Comparison of ENCODE assay signal across 8 cellular contexts in genomic region chr11:34250732-34251639, GRCh38.
DNase-seq lines count a peak whose midpoint lies in the region; ATAC-seq and TF ChIP-seq lines count a peak whose summit lies in the region.

No MANE protein-coding gene starts in this region.

- H3K4me3 ChIP-seq in Panc1 (ENCODE audit: low read depth in 2 of 2, low read length in 2 of 2): peak overlapping the region; percentile 16 to 48; a peak in 3 of 4 replicates

- H3K36me3 Mint-ChIP-seq in activated T-helper 1 cell treated with anti-CD3 and anti-CD28 coated beads, Interleukin-12 subunit alpha, Interleukin-12 subunit beta, Interleukin-2, Interleukin-4 antibody, amounts not matched to agents 30 ng/mL and 10 ng/mL and 1 ng/mL, durations not matched to agents 14 hours and 24 hours and 36 hours (ENCODE audit: low read depth): peaks cover 8% of the 10 kb centered on the region

- POLR2A ChIA-PET in Panc1 (lab: Charles Lee): interaction anchor here (0.5 kb wide), 1 partner anchor 77 kb away, joined by 7 read pairs; no protein-coding TSS in a partner anchor

- H3K27me3 ChIP-seq in Panc1 (ENCODE audit: control insufficient read depth, insufficient read depth, low read length): no peaks in the 10 kb centered on the region

- peaks cover 4% of the 10 kb centered on the region for H3K9me3 Mint-ChIP-seq in activated T-helper 1 cell treated with anti-CD3 and anti-CD28 coated beads, Interleukin-12 subunit alpha, Interleukin-12 subunit beta, Interleukin-2, Interleukin-4 antibody, amounts not matched to agents 30 ng/mL and 10 ng/mL and 1 ng/mL, durations not matched to agents 14 hours and 24 hours and 36 hours

- H3K27me3 Mint-ChIP-seq in activated T-helper 1 cell treated with anti-CD3 and anti-CD28 coated beads, Interleukin-12 subunit alpha, Interleukin-12 subunit beta, Interleukin-2, Interleukin-4 antibody, amounts not matched to agents 30 ng/mL and 10 ng/mL and 1 ng/mL, durations not matched to agents 14 hours and 24 hours and 36 hours (ENCODE audit: insufficient read depth): peaks cover 13% of the 10 kb centered on the region

- intact Hi-C loops in Panc1 (cut with micrococcal nuclease; ENCODE audit: unreplicated experiment): no loop called here
- intact Hi-C loops in activated T-helper 1 cell treated with anti-CD3 and anti-CD28 coated beads, Interleukin-12 subunit alpha, Interleukin-12 subunit beta, Interleukin-2, Interleukin-4 antibody, amounts not matched to agents 30 ng/mL and 10 ng/mL and 1 ng/mL, durations not matched to agents 14 hours and 24 hours and 36 hours (cut with micrococcal nuclease): no loop called here

- H3K4me3 Mint-ChIP-seq in activated T-helper 1 cell treated with anti-CD3 and anti-CD28 coated beads, Interleukin-12 subunit alpha, Interleukin-12 subunit beta, Interleukin-2, Interleukin-4 antibody, amounts not matched to agents 30 ng/mL and 10 ng/mL and 1 ng/mL, durations not matched to agents 14 hours and 24 hours and 36 hours: peak overlapping the region; percentile 52

- no TSS peak for BruUV-seq in Panc1 (replicated peaks; lab: Mats Ljungman, UMichigan)

- no peaks in the 10 kb centered on the region for H3K36me3 ChIP-seq in Panc1 (ENCODE audit: control insufficient read depth, insufficient read depth, low read length)

- H3K4me1 Mint-ChIP-seq in activated T-helper 1 cell treated with anti-CD3 and anti-CD28 coated beads, Interleukin-12 subunit alpha, Interleukin-12 subunit beta, Interleukin-2, Interleukin-4 antibody, amounts not matched to agents 30 ng/mL and 10 ng/mL and 1 ng/mL, durations not matched to agents 14 hours and 24 hours and 36 hours (ENCODE audit: low read depth): peaks cover 63% of the 10 kb centered on the region

- peak; percentile 58 for ATAC-seq in GM19023 (IDR thresholded peaks at IDR 0.05; ENCODE audit: unreplicated experiment)
- ATAC-seq in HG03045 (IDR thresholded peaks at IDR 0.05; ENCODE audit: unreplicated experiment): peak; percentile 74
- ATAC-seq in Panc1: peak; percentile 82

- TF ChIP-seq CTCF in Panc1 (IDR thresholded peaks at IDR 0.05): no peak

- H3K27ac ChIP-seq in Panc1 (ENCODE audit: low read length): peak overlapping the region; percentile 54

- DNase-seq in Panc1 (ENCODE audit: low read depth, low spot score) (peak; percentile 74), glomerular visceral epithelial cell (ENCODE audit: extremely low spot score) (peak; percentile 59), renal cortical epithelial cell (ENCODE audit: low read depth) (peak; percentile 42), DMS79 treated with DMSO at 0.1 percent for 48 hours (lab: John Stamatoyannopoulos, UW) (no peak), cortex of kidney (lab: John Stamatoyannopoulos, UW) (no peak)
- peak; percentile 38 for DNase-seq in activated T-helper 1 cell treated with anti-CD3 and anti-CD28 coated beads, Interleukin-12 subunit alpha, Interleukin-12 subunit beta, Interleukin-2, Interleukin-4 antibody, amounts not matched to agents 30 ng/mL and 10 ng/mL and 1 ng/mL, durations not matched to agents 14 hours and 24 hours and 36 hours (ENCODE audit: low spot score)

- no peaks in the 10 kb centered on the region for H3K9me3 ChIP-seq in Panc1 (ENCODE audit: control insufficient read depth, insufficient read depth, low read depth, low read length)

- H3K4me1 ChIP-seq in Panc1 (ENCODE audit: control insufficient read depth, insufficient read depth, low read length): peaks cover 63% of the 10 kb centered on the region

- in situ Hi-C loops in Panc1 (cut with HindIII; ENCODE audit: low pct_unique_long_range_greater_than_20kb, low sequenced_read_pairs): no loop called here

- CTCF ChIA-PET in Panc1 (lab: Charles Lee): interaction anchor here (1.0 kb wide), 1 partner anchor 77 kb away, joined by 4 read pairs; no protein-coding TSS in a partner anchor

- peak overlapping the region; percentile 6 for H3K27ac Mint-ChIP-seq in activated T-helper 1 cell treated with anti-CD3 and anti-CD28 coated beads, Interleukin-12 subunit alpha, Interleukin-12 subunit beta, Interleukin-2, Interleukin-4 antibody, amounts not matched to agents 30 ng/mL and 10 ng/mL and 1 ng/mL, durations not matched to agents 14 hours and 24 hours and 36 hours

Comparison
In these comparisons a context has a peak if more than half of its experiments do, and no peak if none do; other contexts are left out.
1. DNase-seq: peak in Panc1 (single experiment), activated T-helper 1 cell treated with anti-CD3 and anti-CD28 coated beads, Interleukin-12 subunit alpha, Interleukin-12 subunit beta, Interleukin-2, Interleukin-4 antibody, amounts not matched to agents 30 ng/mL and 10 ng/mL and 1 ng/mL, durations not matched to agents 14 hours and 24 hours and 36 hours (single experiment), glomerular visceral epithelial cell (single experiment) and renal cortical epithelial cell (single experiment); none in DMS79 treated with DMSO at 0.1 percent for 48 hours (single experiment) and cortex of kidney (single experiment).
2. Peak in every context shown above with its lines, with median percentiles within 50 percentile points of each other: ATAC-seq.